19 cellular contexts compared by ENCODE assay signal in the genomic region with DNA sequence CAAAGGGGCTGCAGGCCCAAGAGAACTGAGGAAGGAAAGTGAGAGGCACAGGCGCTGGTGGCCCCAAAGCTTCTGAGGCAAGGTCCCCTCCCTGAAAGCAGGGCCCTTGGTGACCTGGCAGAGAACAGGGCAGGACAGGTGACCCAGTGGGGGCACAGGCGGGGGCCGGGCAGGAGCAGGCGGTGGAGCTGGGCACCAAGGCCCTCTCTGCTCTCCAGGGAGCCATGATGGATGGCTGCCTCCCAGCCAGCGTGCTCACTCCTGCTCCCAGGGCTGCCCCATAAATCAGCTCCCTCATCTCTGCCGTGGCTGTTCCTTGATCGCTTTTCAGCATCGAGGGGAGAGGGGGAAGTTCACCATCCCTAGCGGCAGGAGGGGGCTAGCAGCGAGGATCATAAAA. TPM values are rescaled to one million over a fixed set of nuclear protein-coding genes. Genes with fewer than 3 reads are reported as not detected.
"Had no signal": no experiment of that assay in that cellular context is flagged by ENCODE, and none has a peak within 500 bp of the region (broad histone marks: within the 10 kb centered on the region; RNA-seq: fewer than 3 reads in every experiment).

No MANE protein-coding gene starts in this region.

- H3K4me3 Mint-ChIP-seq: activated CD4-positive, alpha-beta T cell treated with anti-CD3 and anti-CD28 coated beads, Interleukin-2, amount 10 ng/mL, durations not matched to agents 7 days and 5 days; activated CD8-positive, alpha-beta T cell treated with anti-CD3 and anti-CD28 coated beads, Interleukin-2, amount 10 ng/mL, durations not matched to agents 7 days and 5 days; activated naive CD4-positive, alpha-beta T cell treated with anti-CD3 and anti-CD28 coated beads for 36 hours; activated T-cell treated with anti-CD3 and anti-CD28 coated beads, Interleukin-2, amount 50 U/mL, for 4 hours; immature natural killer cell; memory B cell; naive thymus-derived CD4-positive, alpha-beta T cell; stimulated activated memory B cell treated with anti-CD40 and anti-IgM and Interleukin-4, amounts not matched to agents 10 μg/mL and 1 μg/mL and 100 μg/mL, for 72 hours had no signal

- H3K27me3 ChIP-seq: upper lobe of right lung had no signal

- H3K9me3 Mint-ChIP-seq: activated CD4-positive, alpha-beta T cell treated with anti-CD3 and anti-CD28 coated beads, Interleukin-2, amount 10 ng/mL, durations not matched to agents 7 days and 5 days; activated naive CD4-positive, alpha-beta T cell treated with anti-CD3 and anti-CD28 coated beads for 36 hours; activated T-cell treated with anti-CD3 and anti-CD28 coated beads, Interleukin-2, amount 50 U/mL, for 4 hours; immature natural killer cell; memory B cell; naive thymus-derived CD4-positive, alpha-beta T cell had no signal

- ATAC-seq: activated CD8-positive, alpha-beta T cell treated with anti-CD3 and anti-CD28 coated beads, Interleukin-2, amount 10 ng/mL, durations not matched to agents 7 days and 5 days; activated T-cell treated with anti-CD3 and anti-CD28 coated beads, Interleukin-2, amount 50 U/mL, for 4 hours; gastroesophageal sphincter; heart right ventricle; naive thymus-derived CD4-positive, alpha-beta T cell; stimulated activated memory B cell treated with anti-CD40 and anti-IgM and Interleukin-4, amounts not matched to agents 10 μg/mL and 1 μg/mL and 100 μg/mL, for 72 hours had no signal

- H3K27ac ChIP-seq: gastroesophageal sphincter, heart right ventricle, sigmoid colon, thoracic aorta, upper lobe of right lung had no signal

- H3K36me3 ChIP-seq: gastroesophageal sphincter, heart right ventricle, sigmoid colon, thoracic aorta, upper lobe of right lung had no signal

- H3K9me3 ChIP-seq: thoracic aorta, upper lobe of right lung had no signal

- DNase-seq: activated CD4-positive, alpha-beta T cell treated with anti-CD3 and anti-CD28 coated beads, Interleukin-2, amount 10 ng/mL, durations not matched to agents 7 days and 5 days; activated CD8-positive, alpha-beta T cell treated with anti-CD3 and anti-CD28 coated beads, Interleukin-2, amount 10 ng/mL, durations not matched to agents 7 days and 5 days; activated naive CD4-positive, alpha-beta T cell treated with anti-CD3 and anti-CD28 coated beads for 36 hours; activated T-cell treated with anti-CD3 and anti-CD28 coated beads, Interleukin-2, amount 50 U/mL, for 4 hours; cortex of kidney; effector CD8-positive, alpha-beta T cell; heart right ventricle; immature natural killer cell; naive thymus-derived CD4-positive, alpha-beta T cell; sigmoid colon; stimulated activated CD4-positive, alpha-beta T cell treated with anti-CD3 and anti-CD28 coated beads, Interleukin-4, amount 100 ng/mL, for 24 hours; T-helper 1 cell; T-helper 9 cell; upper lobe of right lung had no signal

- H3K27ac Mint-ChIP-seq: activated CD4-positive, alpha-beta T cell treated with anti-CD3 and anti-CD28 coated beads, Interleukin-2, amount 10 ng/mL, durations not matched to agents 7 days and 5 days; activated CD8-positive, alpha-beta T cell treated with anti-CD3 and anti-CD28 coated beads, Interleukin-2, amount 10 ng/mL, durations not matched to agents 7 days and 5 days; immature natural killer cell; memory B cell; naive thymus-derived CD4-positive, alpha-beta T cell; stimulated activated memory B cell treated with anti-CD40 and anti-IgM and Interleukin-4, amounts not matched to agents 10 μg/mL and 1 μg/mL and 100 μg/mL, for 72 hours had no signal

- H3K4me1 Mint-ChIP-seq: immature natural killer cell had no signal

- H3K27me3 Mint-ChIP-seq: activated CD4-positive, alpha-beta T cell treated with anti-CD3 and anti-CD28 coated beads, Interleukin-2, amount 10 ng/mL, durations not matched to agents 7 days and 5 days had no signal

- H3K4me1 ChIP-seq: gastroesophageal sphincter, heart right ventricle, sigmoid colon, upper lobe of right lung had no signal

- H3K4me3 ChIP-seq: gastroesophageal sphincter, heart right ventricle, sigmoid colon, thoracic aorta, upper lobe of right lung had no signal

RNA-seq across cellular contexts. Expression of a gene that starts 22.0 kb away (rescaled TPM):
- total RNA-seq: esophagus mucosa, thoracic aorta had no signal
- polyA plus RNA-seq: naive thymus-derived CD4-positive, alpha-beta T cell had no signal
